ENCODE assay signal across 27 cellular contexts in genomic region chr13:41821195-41821594, GRCh38.
"Had no signal": no experiment of that assay in that cellular context is flagged by ENCODE, and none has a peak within 500 bp of the region (broad histone marks: within the 10 kb centered on the region; RNA-seq: fewer than 3 reads in every experiment).

No MANE protein-coding gene starts in this region.

- H3K9ac ChIP-seq: KMS-11, SK-N-SH had no signal

- H3K27me3 ChIP-seq: SJCRH30 had no signal

- H3K9me3 ChIP-seq: SJCRH30, SK-N-SH had no signal

- ATAC-seq: activated CD8-positive, alpha-beta memory T cell treated with anti-CD3 and anti-CD28 coated beads, Interleukin-2, amount 10 ng/mL, durations not matched to agents 7 days and 5 days; Panc1; Right ventricle myocardium inferior had no signal

- H3K4me2 ChIP-seq: KMS-11, SK-N-SH had no signal

- H3K4me3 ChIP-seq: SJCRH30 had no signal

- H3K27ac Mint-ChIP-seq: activated B cell treated with CpG ODN at 0.5 μM for 24 hours; activated CD4-positive, alpha-beta T cell treated with anti-CD3 and anti-CD28 coated beads, Interleukin-2, amount 10 ng/mL, durations not matched to agents 24 days and 14 days; activated CD8-positive, alpha-beta memory T cell treated with anti-CD3 and anti-CD28 coated beads, Interleukin-2, amount 10 ng/mL, durations not matched to agents 7 days and 5 days; activated naive CD4-positive, alpha-beta T cell treated with anti-CD3 and anti-CD28 coated beads for 36 hours; activated naive CD8-positive, alpha-beta T cell; activated T-cell treated with anti-CD3 and anti-CD28 coated beads, Interleukin-2, amount 50 U/mL, for 24 hours; brain; T-helper 2 cell treated with Interferon-gamma antibody and Interleukin-4, amounts not matched to agents 5 μg/mL and 100 μg/mL, for 36 hours had no signal

- H3K27ac ChIP-seq: KMS-11, SJCRH30 had no signal

- DNase-seq: activated B cell treated with CpG ODN at 0.5 μM for 24 hours; activated CD4-positive, alpha-beta T cell treated with anti-CD3 and anti-CD28 coated beads for 1 hour; activated CD4-positive, alpha-beta T cell treated with anti-CD3 and anti-CD28 coated beads, Interleukin-2, amount 10 ng/mL, durations not matched to agents 24 days and 14 days; activated CD4-positive, alpha-beta T cell treated with anti-CD3 and anti-CD28 coated beads, Interleukin-2, amount 50 U/mL, for 48 hours; activated CD8-positive, alpha-beta memory T cell treated with anti-CD3 and anti-CD28 coated beads, Interleukin-2, amount 10 ng/mL, durations not matched to agents 7 days and 5 days; activated gamma-delta T cell; activated naive CD4-positive, alpha-beta T cell treated with anti-CD3 and anti-CD28 coated beads for 36 hours; activated T-cell treated with anti-CD3 and anti-CD28 coated beads, Interleukin-2, amount 50 U/mL, for 24 hours; amygdala; NCI-H1092 treated with DMSO at 0.1 percent for 48 hours; NCI-H1436 treated with DMSO at 0.1 percent for 48 hours; NCI-H187; NCI-H2081 treated with DMSO at 0.1 percent for 48 hours; NCI-H446; NK-92 treated with Interleukin-12 subunit alpha and Interleukin-12 subunit beta, amount 100 ng/mL, for 24 hours; RPMI8226; SJCRH30; SK-N-SH; T-helper 1 cell had no signal

- H3K27me3 Mint-ChIP-seq: activated B cell treated with CpG ODN at 0.5 μM for 24 hours; activated CD4-positive, alpha-beta T cell treated with anti-CD3 and anti-CD28 coated beads, Interleukin-2, amount 10 ng/mL, durations not matched to agents 24 days and 14 days; activated CD8-positive, alpha-beta memory T cell treated with anti-CD3 and anti-CD28 coated beads, Interleukin-2, amount 10 ng/mL, durations not matched to agents 7 days and 5 days; activated naive CD8-positive, alpha-beta T cell; activated T-cell treated with anti-CD3 and anti-CD28 coated beads, Interleukin-2, amount 50 U/mL, for 24 hours; brain; central memory CD8-positive, alpha-beta T cell had no signal

- H3K4me1 Mint-ChIP-seq: activated B cell treated with CpG ODN at 0.5 μM for 24 hours; activated CD4-positive, alpha-beta T cell treated with anti-CD3 and anti-CD28 coated beads, Interleukin-2, amount 10 ng/mL, durations not matched to agents 24 days and 14 days; activated CD8-positive, alpha-beta memory T cell treated with anti-CD3 and anti-CD28 coated beads, Interleukin-2, amount 10 ng/mL, durations not matched to agents 7 days and 5 days had no signal

- FAIRE-seq: astrocyte had no signal

- H3K4me1 ChIP-seq: SJCRH30 had no signal

- H3K4me3 Mint-ChIP-seq: activated B cell treated with CpG ODN at 0.5 μM for 24 hours; activated CD4-positive, alpha-beta T cell treated with anti-CD3 and anti-CD28 coated beads, Interleukin-2, amount 10 ng/mL, durations not matched to agents 24 days and 14 days; activated CD8-positive, alpha-beta memory T cell treated with anti-CD3 and anti-CD28 coated beads, Interleukin-2, amount 10 ng/mL, durations not matched to agents 7 days and 5 days; activated naive CD4-positive, alpha-beta T cell treated with anti-CD3 and anti-CD28 coated beads for 36 hours; activated naive CD8-positive, alpha-beta T cell; activated T-cell treated with anti-CD3 and anti-CD28 coated beads, Interleukin-2, amount 50 U/mL, for 24 hours; brain; central memory CD8-positive, alpha-beta T cell; T-helper 2 cell treated with Interferon-gamma antibody and Interleukin-4, amounts not matched to agents 5 μg/mL and 100 μg/mL, for 36 hours had no signal
